Comparison of ENCODE assay signal across 27 cellular contexts in the genomic region with DNA sequence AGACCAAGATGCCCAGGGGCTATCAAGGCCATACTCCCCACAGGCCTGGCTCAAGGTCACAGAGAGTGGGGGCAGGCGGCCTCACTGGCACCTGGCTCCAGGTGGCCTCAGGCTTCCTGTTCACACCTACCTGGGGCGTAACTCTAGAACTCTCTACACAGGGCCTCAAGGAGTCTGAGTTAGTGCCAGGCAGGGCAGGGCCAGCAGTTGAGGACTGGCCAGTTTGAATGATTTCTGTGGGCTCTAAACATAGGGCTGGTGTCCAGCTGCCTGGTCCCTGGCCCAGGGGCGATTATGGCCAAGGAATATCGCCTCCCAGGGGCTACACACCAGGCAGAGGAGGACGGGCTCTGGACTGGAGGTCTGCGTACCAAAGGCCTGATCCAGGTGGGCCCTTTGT.
DNase-seq lines count a peak whose midpoint lies in the region; ATAC-seq, FAIRE-seq and TF ChIP-seq lines count a peak whose summit lies in the region.
"Had no signal": no experiment of that assay in that cellular context is flagged by ENCODE, and none has a peak within 500 bp of the region (broad histone marks: within the 10 kb centered on the region; RNA-seq: fewer than 3 reads in every experiment).

No MANE protein-coding gene starts in this region.

- H3K27ac ChIP-seq in lower lobe of right lung = no peak overlapping the region
- H3K27ac ChIP-seq in vagina = no peak overlapping the region
- H3K27ac ChIP-seq in dorsolateral prefrontal cortex = no peak overlapping the region
- H3K27ac ChIP-seq: BLaER1 treated with 17β-estradiol and CSF1 and Interleukin-3, amounts not matched to agents 10 nM and 100 nM; GM23248; RWPE1 had no signal

- H3K27me3 ChIP-seq in bronchial epithelial cell (ENCODE audit: control insufficient read depth, insufficient read depth, low read length) (no peaks in the 10 kb centered on the region), lower lobe of right lung (ENCODE audit: low read depth) (peaks cover 27% of the 10 kb centered on the region), vagina (no peaks in the 10 kb centered on the region), dorsolateral prefrontal cortex (peaks cover 0 to 30% (median under 1%) of the 10 kb centered on the region in 45 donors)
- H3K27me3 ChIP-seq: MG63 had no signal

- H3K4me3 ChIP-seq in bronchial epithelial cell (ENCODE audit: low read depth, low read length) (no peak overlapping the region), lower lobe of right lung (no peak overlapping the region), vagina (no peak overlapping the region), dorsolateral prefrontal cortex (no peak overlapping the region)
- H3K4me3 ChIP-seq: BLaER1 treated with 17β-estradiol and CSF1 and Interleukin-3, amounts not matched to agents 10 nM and 100 nM; GM23248; HAP-1; MG63 had no signal

- TF ChIP-seq CTCF in bronchial epithelial cell (IDR thresholded peaks at IDR 0.05; ENCODE audit: insufficient read depth, low read length, severe bottlenecking) (no peak), lower lobe of right lung (IDR thresholded peaks at IDR 0.05) (no peak), vagina (IDR thresholded peaks at IDR 0.05) (no peak), dorsolateral prefrontal cortex (IDR thresholded peaks at IDR 0.05 in 54 of 56, conservative IDR thresholded peaks at IDR 0.05 in 2 of 56; ENCODE audit: low read depth in 1 of 56, partially characterized antibody in 56 of 56) (no peak)

- FAIRE-seq in bronchial epithelial cell (lab: Jason Lieb, UNC) (peak; percentile 60), urothelium cell line (lab: Jason Lieb, UNC) (peak; percentile 67)
- FAIRE-seq: A204.1, GM18507 had no signal

- no peak for ATAC-seq in left ventricle myocardium superior
- no peak for ATAC-seq in left cardiac atrium
- ATAC-seq in lower lobe of right lung = peak in 1 of 2 donors; percentile 39
- no peak for ATAC-seq in HG03095 (IDR thresholded peaks at IDR 0.05; ENCODE audit: unreplicated experiment)
- ATAC-seq: Panc1 had no signal

- intact Hi-C loops in left ventricle myocardium superior (cut with micrococcal nuclease) = no loop called here
- intact Hi-C loops in left cardiac atrium (cut with DNase I) = no loop called here
- intact Hi-C loops in lower lobe of right lung (cut with DNase I) = no loop called here
- intact Hi-C loops in vagina (cut with DNase I) = no loop called here
- intact Hi-C loops in dorsolateral prefrontal cortex (cut with DNase I) = no loop called here

- no peaks in the 10 kb centered on the region for H3K4me1 ChIP-seq in lower lobe of right lung
- peaks cover 28% of the 10 kb centered on the region for H3K4me1 ChIP-seq in vagina
- H3K4me1 ChIP-seq: HAP-1 had no signal

- H3K36me3 ChIP-seq in bronchial epithelial cell (ENCODE audit: control insufficient read depth, insufficient read depth, low read length) (no peaks in the 10 kb centered on the region), lower lobe of right lung (no peaks in the 10 kb centered on the region), vagina (no peaks in the 10 kb centered on the region)
- H3K36me3 ChIP-seq: BLaER1 treated with 17β-estradiol and CSF1 and Interleukin-3, amounts not matched to agents 10 nM and 100 nM; HAP-1; MG63 had no signal

- H3K9me3 ChIP-seq in lower lobe of right lung (no peaks in the 10 kb centered on the region), vagina (no peaks in the 10 kb centered on the region)
- H3K9me3 ChIP-seq: BLaER1 treated with 17β-estradiol and CSF1 and Interleukin-3, amounts not matched to agents 10 nM and 100 nM; HAP-1; MG63; SK-N-SH had no signal

- TF ChIP-seq POLR2A in vagina (IDR thresholded peaks at IDR 0.05) = no peak

- DNase-seq in left ventricle myocardium superior (peak; percentile 10), left cardiac atrium (no peak), bronchial epithelial cell (ENCODE audit: low read depth) (no peak), lower lobe of right lung (peak; percentile 34), urothelium cell line (ENCODE audit: low spot score) (no peak), vagina (ENCODE audit: extremely low spot score in 2 of 2) (no peak), dorsolateral prefrontal cortex (no peak)
- DNase-seq: CD4-positive, alpha-beta memory T cell; COR-L47; DMS53; GM23248; HFFc6; IMR-90; KG1; MG63; NCI-H2029; NCI-H226; NCI-H510A; NCI-H69; SK-N-SH had no signal

Comparison
In these comparisons a context has a peak if more than half of its experiments do, and no peak if none do; other contexts are left out.
1. DNase-seq: peak in left ventricle myocardium superior (single experiment) and lower lobe of right lung (single experiment); none in left cardiac atrium (single experiment), bronchial epithelial cell (single experiment), urothelium cell line (single experiment), vagina (0 of 2) and dorsolateral prefrontal cortex (0 of 10).